9 cellular contexts compared by ENCODE assay signal in the genomic region with DNA sequence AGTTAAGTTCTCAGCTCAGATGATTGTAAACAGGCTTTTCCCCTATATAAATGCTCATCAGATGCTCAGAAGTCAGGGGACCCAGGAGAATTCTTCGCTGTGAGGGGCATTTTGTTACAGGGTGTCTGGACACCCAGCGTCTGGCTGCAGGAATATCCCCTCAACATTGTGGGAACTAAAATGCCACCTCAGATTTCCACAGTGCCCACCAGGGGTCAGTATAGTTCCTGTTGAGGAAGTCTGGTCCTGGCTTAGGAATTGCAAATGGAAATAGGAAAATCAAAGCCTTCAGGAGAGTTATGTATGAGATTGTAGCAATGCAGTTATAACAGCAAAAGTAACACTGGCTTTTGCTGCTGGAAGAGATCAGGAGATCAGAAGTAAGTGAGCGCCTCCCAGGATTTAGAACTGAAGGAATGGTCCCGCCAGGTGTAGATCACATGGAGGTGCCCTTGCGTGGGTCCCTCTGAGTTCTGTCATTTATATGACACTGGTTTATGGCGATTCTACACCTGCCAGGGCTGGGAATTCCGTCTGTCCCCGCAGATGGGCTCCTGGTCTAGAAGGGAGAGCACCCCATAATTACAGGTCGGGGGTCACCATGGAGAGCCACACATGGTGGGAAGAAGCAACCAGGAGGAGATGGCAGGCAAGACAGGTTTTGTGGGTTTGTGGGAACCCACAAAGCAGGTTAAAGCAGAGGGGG. TPM values are rescaled to one million over a fixed set of nuclear protein-coding genes. Genes with fewer than 3 reads are reported as not detected.
A peak's percentile ranks its signal among the peaks of the same experiment; 100 is the strongest.
DNase-seq lines count a peak whose midpoint lies in the region; ATAC-seq, FAIRE-seq and TF ChIP-seq lines count a peak whose summit lies in the region.
"Had no signal": no experiment of that assay in that cellular context is flagged by ENCODE, and none has a peak within 500 bp of the region (broad histone marks: within the 10 kb centered on the region; RNA-seq: fewer than 3 reads in every experiment).

No MANE protein-coding gene starts in this region.

- H3K9me3 ChIP-seq in neural cell (ENCODE audit: low read length): no peaks in the 10 kb centered on the region

- no peak for TF ChIP-seq EP300 in neural cell (conservative IDR thresholded peaks at IDR 0.05; ENCODE audit: poor library complexity, severe bottlenecking)

- H3F3A ChIP-seq in neural cell (ENCODE audit: insufficient read depth, low read length, poor library complexity, severe bottlenecking): no peaks in the 10 kb centered on the region

- peak; percentile 75 for DNase-seq in G401 (ENCODE audit: low spot score)
- peak; percentile 54 for DNase-seq in NCI-H1105 (lab: John Stamatoyannopoulos, UW)
- DNase-seq in WTC11 (ENCODE audit: low spot score): peak; percentile 69
- DNase-seq in fibroblast of peridontal ligament (ENCODE audit: extremely low read depth): peak; percentile 87

- H3K79me2 ChIP-seq in neural cell (replicated peaks; ENCODE audit: insufficient read depth, low read length): no peaks in the 10 kb centered on the region

- TF ChIP-seq CTCF in WTC11 (IDR thresholded peaks at IDR 0.05) (peak; percentile 53), neural cell (IDR thresholded peaks at IDR 0.05; ENCODE audit: poor library complexity, severe bottlenecking) (peak; percentile 87)

- H3K4me3 ChIP-seq in neural cell (ENCODE audit: low read length): no peak overlapping the region

- H3K4me1 Mint-ChIP-seq in WTC11: peaks cover 6% of the 10 kb centered on the region
- H3K4me1 Mint-ChIP-seq: memory B cell had no signal

- no peaks in the 10 kb centered on the region for H3K9me2 ChIP-seq in neural cell (ENCODE audit: insufficient read depth, low read length)

- H3K36me3 Mint-ChIP-seq in WTC11: peaks cover 23% of the 10 kb centered on the region
- H3K36me3 Mint-ChIP-seq: memory B cell had no signal

- in situ Hi-C loops in G401 (cut with HindIII; ENCODE audit: low sequenced_read_pairs): no loop called here

- H3K4me3 Mint-ChIP-seq in WTC11: no peak overlapping the region
- H3K4me3 Mint-ChIP-seq: memory B cell had no signal

- no peaks in the 10 kb centered on the region for H3K9me3 Mint-ChIP-seq in WTC11
- H3K9me3 Mint-ChIP-seq: memory B cell had no signal

- ATAC-seq in WTC11 (peak; percentile 74), GM19395 (IDR thresholded peaks at IDR 0.05; ENCODE audit: unreplicated experiment) (no peak), HG02840 (IDR thresholded peaks at IDR 0.05; ENCODE audit: low FRiP score, unreplicated experiment) (no peak)

- peak; percentile 84 for TF ChIP-seq RAD21 in neural cell (conservative IDR thresholded peaks at IDR 0.05)

- H3K4me2 ChIP-seq in neural cell (ENCODE audit: low read length): no peak overlapping the region

- no peak overlapping the region for H3K9ac ChIP-seq in neural cell (ENCODE audit: low read length)

- no peak overlapping the region for H3K27ac ChIP-seq in neural cell (ENCODE audit: low read length)

- no peaks in the 10 kb centered on the region for H4K20me1 ChIP-seq in neural cell (ENCODE audit: insufficient read depth)

- POLR2A ChIA-PET in WTC11 (lab: Charles Lee): no interaction called here

- no peak overlapping the region for H2AFZ ChIP-seq in neural cell (ENCODE audit: low read depth, low read length)

- no peaks in the 10 kb centered on the region for H3K27me3 ChIP-seq in neural cell (ENCODE audit: insufficient read depth, low read depth, low read length)

- CTCF ChIA-PET in WTC11 (lab: Charles Lee): no interaction called here

- FAIRE-seq in A204.1 (lab: Jason Lieb, UNC): peak; percentile 37

- H3K27ac Mint-ChIP-seq in WTC11: no peak overlapping the region
- H3K27ac Mint-ChIP-seq: memory B cell had no signal

- peaks cover 7% of the 10 kb centered on the region for H3K36me3 ChIP-seq in neural cell (ENCODE audit: insufficient read depth, low read length)

- no peaks in the 10 kb centered on the region for H3K27me3 Mint-ChIP-seq in WTC11 (ENCODE audit: low read depth)
- H3K27me3 Mint-ChIP-seq: memory B cell had no signal

TF ChIP-seq in WTC11, 78 proteins besides CTCF, POLR2A, EP300 and RAD21:
- TF ChIP-seq, protein P1, sequence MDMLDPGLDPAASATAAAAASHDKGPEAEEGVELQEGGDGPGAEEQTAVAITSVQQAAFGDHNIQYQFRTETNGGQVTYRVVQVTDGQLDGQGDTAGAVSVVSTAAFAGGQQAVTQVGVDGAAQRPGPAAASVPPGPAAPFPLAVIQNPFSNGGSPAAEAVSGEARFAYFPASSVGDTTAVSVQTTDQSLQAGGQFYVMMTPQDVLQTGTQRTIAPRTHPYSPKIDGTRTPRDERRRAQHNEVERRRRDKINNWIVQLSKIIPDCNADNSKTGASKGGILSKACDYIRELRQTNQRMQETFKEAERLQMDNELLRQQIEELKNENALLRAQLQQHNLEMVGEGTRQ (CRISPR knock-in tag; IDR thresholded peaks at IDR 0.05): no peak
- no peak for TF ChIP-seq JAZF1 (CRISPR knock-in tag; IDR thresholded peaks at IDR 0.05)
- no peak for TF ChIP-seq ZNF138 (CRISPR knock-in tag; conservative IDR thresholded peaks at IDR 0.05)
- TF ChIP-seq ZNF423 (CRISPR knock-in tag; IDR thresholded peaks at IDR 0.05): no peak

TF ChIP-seq in neural cell, 6 proteins besides CTCF, POLR2A, EP300 and RAD21:
- TF ChIP-seq POLR2AphosphoS5 (IDR thresholded peaks at IDR 0.05) (no peak), SMC3 (conservative IDR thresholded peaks at IDR 0.05; ENCODE audit: poor library complexity) (peak; percentile 86), TAF1 (IDR thresholded peaks at IDR 0.05; ENCODE audit: low read depth) (no peak)

RNA-seq across cellular contexts. Expression of gene CTSL, which starts 47.1 kb away (rescaled TPM):
- 38.6 and 52.7 TPM in 2 replicates for total RNA-seq in G401 (2014; rRNA removed; shearing (Covaris generic))
- total RNA-seq in WTC11 (2021): 33.0 to 39.7 TPM (median 33.4 TPM) in 3 replicates
- 46.5 and 53.5 TPM in 2 replicates for polyA plus RNA-seq in neural cell
- polyA minus RNA-seq in neural cell: 16.6 and 18.7 TPM in 2 replicates
